8 cellular contexts compared by ENCODE assay signal in genomic region chr2:169694894-169695260, GRCh38. TPM values are rescaled to one million over a fixed set of nuclear protein-coding genes. Genes with fewer than 3 reads are reported as not detected.
DNase-seq lines count a peak whose midpoint lies in the region; ATAC-seq, FAIRE-seq and TF ChIP-seq lines count a peak whose summit lies in the region.

No MANE protein-coding gene starts in this region.

- WGBS in esophagus, 2 donors = 25 to 27% methylated on average over 8 of the region's 8 CpGs

- peak overlapping the region; percentile 92 for H2AFZ ChIP-seq in PC-9

- no peak for FAIRE-seq in frontal cortex (lab: Jason Lieb, UNC)

- peak overlapping the region; percentile 96 for H3K4me2 ChIP-seq in DOHH2 (ENCODE audit: low read length)
- H3K4me2 ChIP-seq in PC-9 = peak overlapping the region; percentile 87

- no TSS peak for BruUV-seq in PC-9 (replicated peaks; lab: Mats Ljungman, UMichigan)

- TF ChIP-seq CTCF in DOHH2 (IDR thresholded peaks at IDR 0.05; ENCODE audit: low read depth, low read length, poor library complexity, severe bottlenecking) (no peak), PC-9 (conservative IDR thresholded peaks at IDR 0.05) (no peak)

- H3F3A ChIP-seq in DOHH2 (ENCODE audit: control insufficient read depth, insufficient read depth) = peaks cover 9% of the 10 kb centered on the region; the same call in 1 of the 2 replicates
- H3F3A ChIP-seq in PC-9 (ENCODE audit: insufficient read depth, low read depth) = no peaks in the 10 kb centered on the region

- POLR2A ChIA-PET in PC-9 (lab: Charles Lee; ENCODE audit: unreplicated experiment) = no interaction called here

- H4K20me1 ChIP-seq in DOHH2 (ENCODE audit: control insufficient read depth, insufficient read depth, low read depth, low read length) = no peaks in the 10 kb centered on the region
- H4K20me1 ChIP-seq in PC-9 (ENCODE audit: insufficient read depth) = no peaks in the 10 kb centered on the region

- H3K9me2 ChIP-seq in DOHH2 (replicated peaks; ENCODE audit: control insufficient read depth, low read length) = no peaks in the 10 kb centered on the region
- no peaks in the 10 kb centered on the region for H3K9me2 ChIP-seq in PC-9 (ENCODE audit: insufficient read depth)

- H3K79me2 ChIP-seq in DOHH2 (ENCODE audit: control insufficient read depth, low read length) (peaks cover 11% of the 10 kb centered on the region), PC-9 (ENCODE audit: low read depth) (peaks cover 8% of the 10 kb centered on the region)

- H3K4me3 ChIP-seq in DOHH2 (ENCODE audit: low read length) (peak overlapping the region; percentile 86), PC-9 (peak overlapping the region; percentile 90), esophagus (ENCODE audit: low read depth in 1 of 2, low read length in 2 of 2) (peak overlapping the region; percentile 51 to 85)

- CTCF ChIA-PET in PC-9 (lab: Charles Lee) = no interaction called here

- H3K27me3 ChIP-seq in DOHH2 (ENCODE audit: control insufficient read depth, low read length) (peaks cover 9% of the 10 kb centered on the region), PC-9 (ENCODE audit: insufficient read depth, low read depth) (no peaks in the 10 kb centered on the region), esophagus (ENCODE audit: control insufficient read depth in 1 of 2, insufficient read depth in 2 of 2, low read length in 2 of 2) (no peaks in the 10 kb centered on the region)

- H3K4me1 ChIP-seq in DOHH2 (ENCODE audit: control insufficient read depth, low read length) (peaks cover 20% of the 10 kb centered on the region), PC-9 (replicated peaks; ENCODE audit: insufficient read depth) (peaks cover 25% of the 10 kb centered on the region), esophagus (ENCODE audit: control insufficient read depth in 2 of 2, insufficient read depth in 2 of 2, low read length in 1 of 2) (no peaks in the 10 kb centered on the region)

- intact Hi-C loops in PC-9 (cut with micrococcal nuclease; ENCODE audit: unreplicated experiment) = no loop called here

- H3K9me3 ChIP-seq in DOHH2 (ENCODE audit: control insufficient read depth, insufficient read depth, low read length) (peaks cover 4% of the 10 kb centered on the region; the same call in 1 of the 2 replicates), PC-9 (ENCODE audit: insufficient read depth, low read depth) (no peaks in the 10 kb centered on the region), esophagus (ENCODE audit: control insufficient read depth in 2 of 2, insufficient read depth in 1 of 2, low read depth in 1 of 2, low read length in 1 of 2) (no peaks in the 10 kb centered on the region)

- no peak for DNase-seq in PC-9
- peak; percentile 11 for DNase-seq in pons (ENCODE audit: low spot score)
- DNase-seq in frontal cortex (ENCODE audit: low spot score in 2 of 2) = no peak
- no peak for DNase-seq in DMS114 treated with DMSO at 0.1 percent for 48 hours (lab: John Stamatoyannopoulos, UW; ENCODE audit: unreplicated experiment)
- DNase-seq in dermis blood vessel endothelial cell = no peak

- H3K36me3 ChIP-seq in DOHH2 (ENCODE audit: control insufficient read depth, low read length) = peaks cover 12% of the 10 kb centered on the region; the same call in 1 of the 2 replicates
- 0 out of 2 replicates have a peak, but pooled peaks cover 14% of the 10 kb centered on the region for H3K36me3 ChIP-seq in PC-9 (ENCODE audit: low read depth)
- no peaks in the 10 kb centered on the region for H3K36me3 ChIP-seq in esophagus (ENCODE audit: control insufficient read depth in 2 of 2, insufficient read depth in 2 of 2, low read length in 1 of 2)

- H3K27ac ChIP-seq in DOHH2 (ENCODE audit: low read depth, low read length) = peak overlapping the region; percentile 30
- H3K27ac ChIP-seq in PC-9 = peak overlapping the region; percentile 66
- H3K27ac ChIP-seq in esophagus (ENCODE audit: low read depth in 2 of 2, low read length in 1 of 2) = peak overlapping the region; percentile 77 to 94

- ATAC-seq in HG03159 (IDR thresholded peaks at IDR 0.05; ENCODE audit: unreplicated experiment) = no peak

RNA-seq across cellular contexts. Expression of gene PHOSPHO2, which starts 0.6 kb away (rescaled TPM):
- total RNA-seq in PC-9 (2021) (5.3 and 5.9 TPM in 2 replicates), frontal cortex (11.8 TPM), dermis blood vessel endothelial cell (2.5 and 3.7 TPM in 2 replicates)
- 1 to 10 TPM; 1.1 to 1.2 TPM for polyA plus RNA-seq in esophagus

RNA-seq across cellular contexts. Expression of gene CFAP210, which starts 0.7 kb away (rescaled TPM):
- total RNA-seq in PC-9 (2021) (0.96 TPM in 1 of 2 replicates, not detected in the other), frontal cortex (5.3 TPM), dermis blood vessel endothelial cell (not detected in 2 replicates)
- polyA plus RNA-seq in esophagus = under 1 TPM; 0.02 to 0.08 TPM

RNA-seq across cellular contexts. Expression of gene KLHL23, which starts 38.8 kb away (rescaled TPM):
- total RNA-seq in PC-9 (2021) (6.0 and 7.5 TPM in 2 replicates), frontal cortex (153 TPM), dermis blood vessel endothelial cell (17.5 and 21.5 TPM in 2 replicates)
- polyA plus RNA-seq in esophagus = 1 to 10 TPM; 2.6 to 3.0 TPM

Comparison
In these comparisons a context has a peak if more than half of its experiments do, and no peak if none do; other contexts are left out.
1. H3K27ac ChIP-seq: peak in every context shown above with its lines; median percentile 86 in esophagus; 66 in PC-9; 30 in DOHH2.